ENCODE assay signal across 12 cellular contexts in the genomic region with DNA sequence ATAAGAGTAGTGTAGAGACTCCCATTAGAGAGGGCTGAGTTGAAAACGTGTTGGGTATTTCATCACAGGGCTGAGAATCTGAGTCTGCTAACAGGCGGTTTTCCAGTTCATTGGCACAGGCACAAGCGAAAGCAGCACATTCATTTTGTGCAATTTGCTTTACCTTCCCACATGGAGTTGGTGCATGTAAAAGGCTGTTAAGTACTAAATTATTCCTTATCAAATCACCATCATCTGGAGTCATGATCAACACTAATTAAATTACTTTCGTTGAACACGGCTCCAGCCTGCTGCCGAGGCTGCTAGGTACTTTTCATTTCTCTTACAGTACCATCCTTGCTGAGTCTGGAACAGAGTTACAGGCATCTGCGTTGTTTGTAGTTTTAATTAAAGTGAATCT. TPM values are rescaled to one million over a fixed set of nuclear protein-coding genes. Genes with fewer than 3 reads are reported as not detected.
DNase-seq lines count a peak whose midpoint lies in the region; ATAC-seq and TF ChIP-seq lines count a peak whose summit lies in the region.
"Had no signal": no experiment of that assay in that cellular context is flagged by ENCODE, and none has a peak within 500 bp of the region (broad histone marks: within the 10 kb centered on the region; RNA-seq: fewer than 3 reads in every experiment).

No MANE protein-coding gene starts in this region.

- in situ Hi-C loops in astrocyte of the spinal cord (cut with HindIII; ENCODE audit: low sequenced_read_pairs): no loop called here

- 57 to 77% methylated on average over 7 of the region's 7 CpGs for WGBS in lung, 2 donors
- 42% methylated on average over 7 of the region's 7 CpGs for WGBS in suprapubic skin

- TF ChIP-seq CTCF in astrocyte of the spinal cord (IDR thresholded peaks at IDR 0.05; ENCODE audit: low read depth, low read length) (no peak), lung (IDR thresholded peaks at IDR 0.05; ENCODE audit: control extremely low read depth, extremely low read depth) (no peak), suprapubic skin (IDR thresholded peaks at IDR 0.05) (no peak)

- DNase-seq in AG08395 (ENCODE audit: low spot score) (peak; percentile 42), NCI-H1092 (lab: John Stamatoyannopoulos, UW) (peak; percentile 6), astrocyte of the spinal cord (ENCODE audit: low read depth, low spot score) (peak; percentile 70), lung (ENCODE audit: low spot score) (peak; percentile 40), suprapubic skin (ENCODE audit: low spot score in 2 of 2) (no peak)
- no peak for DNase-seq in central memory CD4-positive, alpha-beta T cell
- DNase-seq: mesendoderm, NCI-H526 had no signal

- no peak for TF ChIP-seq POLR2A in suprapubic skin (IDR thresholded peaks at IDR 0.05)

- no peak for TF ChIP-seq EP300 in suprapubic skin (IDR thresholded peaks at IDR 0.05)

- peaks cover 0 to 3% of the 10 kb centered on the region in 2 donors for H3K4me1 ChIP-seq in lung (ENCODE audit: control insufficient read depth in 2 of 2, insufficient read depth in 2 of 2, low read length in 2 of 2)
- H3K4me1 ChIP-seq in suprapubic skin: no peaks in the 10 kb centered on the region
- H3K4me1 ChIP-seq: BLaER1 treated with 17β-estradiol and CSF1 and Interleukin-3, amounts not matched to agents 10 nM and 100 nM had no signal

- H3K36me3 ChIP-seq in lung (ENCODE audit: control insufficient read depth in 2 of 2, insufficient read depth in 2 of 2, low read length in 2 of 2) (no peaks in the 10 kb centered on the region), suprapubic skin (no peaks in the 10 kb centered on the region)
- H3K36me3 ChIP-seq: BLaER1 treated with 17β-estradiol and CSF1 and Interleukin-3, amounts not matched to agents 10 nM and 100 nM; cardiac muscle cell had no signal

- H3K27ac ChIP-seq in lung (ENCODE audit: low read depth in 1 of 2, low read length in 1 of 2) (peak overlapping the region in 1 of 2 donors; percentile 24), suprapubic skin (no peak overlapping the region)
- H3K27ac ChIP-seq: BLaER1 treated with 17β-estradiol and CSF1 and Interleukin-3, amounts not matched to agents 10 nM and 100 nM; cardiac muscle cell had no signal

- ATAC-seq in lung (ENCODE audit: insufficient read depth, low FRiP score): peak; percentile 73
- ATAC-seq in HG02973 (IDR thresholded peaks at IDR 0.05; ENCODE audit: unreplicated experiment): no peak
- no peak for ATAC-seq in GM21528 (IDR thresholded peaks at IDR 0.05; ENCODE audit: low FRiP score, unreplicated experiment)

- H3K27me3 ChIP-seq in lung (ENCODE audit: control insufficient read depth, insufficient read depth) (no peaks in the 10 kb centered on the region), suprapubic skin (no peaks in the 10 kb centered on the region)
- H3K27me3 ChIP-seq: BLaER1 treated with 17β-estradiol and CSF1 and Interleukin-3, amounts not matched to agents 10 nM and 100 nM; cardiac muscle cell had no signal

- H3K4me3 ChIP-seq in astrocyte of the spinal cord (ENCODE audit: low read depth, low read length) (no peak overlapping the region), lung (no peak overlapping the region), suprapubic skin (no peak overlapping the region)
- H3K4me3 ChIP-seq: BLaER1 treated with 17β-estradiol and CSF1 and Interleukin-3, amounts not matched to agents 10 nM and 100 nM; cardiac muscle cell had no signal

- H3K9me3 ChIP-seq in lung (ENCODE audit: control insufficient read depth in 2 of 2, insufficient read depth in 1 of 2, low read length in 1 of 2): no peaks in the 10 kb centered on the region
- no peaks in the 10 kb centered on the region for H3K9me3 ChIP-seq in suprapubic skin
- H3K9me3 ChIP-seq: BLaER1 treated with 17β-estradiol and CSF1 and Interleukin-3, amounts not matched to agents 10 nM and 100 nM had no signal

RNA-seq across cellular contexts. Expression of a gene that starts 43.8 kb away (rescaled TPM):
- total RNA-seq in lung (10 to 100 TPM; 62.8 to 85.3 TPM), suprapubic skin (1 to 10 TPM; 3.3 to 7.6 (median 5.3) TPM)
- polyA plus RNA-seq in lung: 10 to 100 TPM; 12.7 to 27.4 TPM

Comparison
In these comparisons a context has a peak if more than half of its experiments do, and no peak if none do; other contexts are left out.
1. DNase-seq: peak in AG08395 (single experiment), NCI-H1092 (single experiment), astrocyte of the spinal cord (single experiment) and lung (single experiment); none in suprapubic skin (0 of 2) and central memory CD4-positive, alpha-beta T cell (single experiment).
2. RNA of a gene that starts 43.8 kb away (total RNA-seq): 62.8 to 85.3 TPM in lung; 3.3 to 7.6 TPM in suprapubic skin; every median in the first group is over 4 times any median in the second.